In the genomic region with DNA sequence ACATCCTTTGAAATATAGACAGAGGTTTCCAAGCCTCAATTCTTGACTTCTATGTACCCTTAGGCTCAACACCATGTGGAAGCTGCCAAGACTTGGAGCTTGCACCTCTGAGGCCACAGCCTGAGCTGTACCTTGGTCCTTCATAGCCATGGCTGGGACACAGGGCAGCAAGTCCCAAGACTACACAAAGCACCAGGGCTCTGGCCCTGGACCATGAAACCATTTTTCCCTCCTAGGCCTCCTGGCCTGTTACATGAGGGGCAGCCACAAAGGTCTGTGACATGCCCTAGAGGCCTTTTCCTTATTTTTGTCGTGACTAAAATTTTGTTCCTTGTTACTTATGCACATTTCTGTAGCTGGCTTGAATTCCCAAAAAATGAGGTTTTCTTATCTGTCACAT, we compare ENCODE assay signal across 11 cellular contexts.
"Had no signal": no experiment of that assay in that cellular context is flagged by ENCODE, and none has a peak within 500 bp of the region (broad histone marks: within the 10 kb centered on the region; RNA-seq: fewer than 3 reads in every experiment).

No MANE protein-coding gene starts in this region.

- DNase-seq: GM23248, GOT3, H7, H9, HCEC 1CT, HFFc6 had no signal

- H3K4me1 ChIP-seq: HAP-1 had no signal

- H3K9me3 ChIP-seq: HAP-1 had no signal

- H3K36me3 ChIP-seq: HAP-1 had no signal

- H3K4me3 ChIP-seq: GM23248, GM23338, HAP-1 had no signal

- H3K27ac ChIP-seq: GM23248 had no signal

- H3K9ac ChIP-seq: GM23248 had no signal

- H3K4me2 ChIP-seq: GM23338 had no signal

- ATAC-seq: GM23338, HCT116 had no signal

- FAIRE-seq: H1, H54 had no signal

- H2AFZ ChIP-seq: GM23248, GM23338 had no signal
